In the genomic region with DNA sequence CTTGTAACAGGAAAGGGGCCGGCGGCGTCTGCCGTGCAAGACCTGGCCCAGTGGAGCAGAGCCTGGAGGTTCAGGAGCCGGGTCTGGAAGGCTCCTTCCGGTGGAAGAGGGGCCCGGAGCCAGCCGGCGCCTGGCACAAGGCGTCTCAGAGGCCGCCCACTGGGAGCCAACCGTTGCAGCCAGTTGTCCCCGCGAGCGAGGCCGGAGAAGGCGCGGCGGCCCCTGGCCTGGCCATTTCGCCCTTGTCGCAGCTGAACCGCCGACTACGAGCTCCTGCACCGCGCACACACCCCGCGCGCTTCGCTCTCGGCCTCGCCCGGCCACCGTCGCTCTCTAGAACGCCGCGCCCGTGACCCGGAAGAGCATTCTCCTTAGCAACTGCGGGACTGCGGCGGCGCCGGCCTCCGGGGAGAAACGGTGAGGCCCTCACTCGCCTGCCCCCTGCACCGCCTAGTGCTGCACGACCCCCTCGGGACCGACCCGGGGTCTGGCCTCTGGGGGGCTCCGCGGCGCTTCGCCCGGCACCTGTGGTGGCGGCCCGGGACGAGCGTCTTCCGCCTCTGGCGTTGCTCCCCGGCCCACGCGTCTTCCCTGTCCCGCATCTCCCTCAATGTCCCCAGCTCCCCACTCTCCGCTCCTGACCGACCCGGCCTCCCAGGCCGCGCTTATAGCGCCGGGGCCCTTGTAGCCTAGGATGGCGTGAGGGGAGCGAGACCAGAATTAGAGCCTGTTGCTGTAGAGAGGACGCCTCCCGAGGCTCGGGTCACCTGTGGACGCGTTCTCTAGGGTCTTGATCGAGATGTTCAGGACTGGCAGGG, we compare ENCODE assay signal across 1 cellular context.
TF ChIP-seq lines count a peak whose summit lies in the region.

A gene with protein sequence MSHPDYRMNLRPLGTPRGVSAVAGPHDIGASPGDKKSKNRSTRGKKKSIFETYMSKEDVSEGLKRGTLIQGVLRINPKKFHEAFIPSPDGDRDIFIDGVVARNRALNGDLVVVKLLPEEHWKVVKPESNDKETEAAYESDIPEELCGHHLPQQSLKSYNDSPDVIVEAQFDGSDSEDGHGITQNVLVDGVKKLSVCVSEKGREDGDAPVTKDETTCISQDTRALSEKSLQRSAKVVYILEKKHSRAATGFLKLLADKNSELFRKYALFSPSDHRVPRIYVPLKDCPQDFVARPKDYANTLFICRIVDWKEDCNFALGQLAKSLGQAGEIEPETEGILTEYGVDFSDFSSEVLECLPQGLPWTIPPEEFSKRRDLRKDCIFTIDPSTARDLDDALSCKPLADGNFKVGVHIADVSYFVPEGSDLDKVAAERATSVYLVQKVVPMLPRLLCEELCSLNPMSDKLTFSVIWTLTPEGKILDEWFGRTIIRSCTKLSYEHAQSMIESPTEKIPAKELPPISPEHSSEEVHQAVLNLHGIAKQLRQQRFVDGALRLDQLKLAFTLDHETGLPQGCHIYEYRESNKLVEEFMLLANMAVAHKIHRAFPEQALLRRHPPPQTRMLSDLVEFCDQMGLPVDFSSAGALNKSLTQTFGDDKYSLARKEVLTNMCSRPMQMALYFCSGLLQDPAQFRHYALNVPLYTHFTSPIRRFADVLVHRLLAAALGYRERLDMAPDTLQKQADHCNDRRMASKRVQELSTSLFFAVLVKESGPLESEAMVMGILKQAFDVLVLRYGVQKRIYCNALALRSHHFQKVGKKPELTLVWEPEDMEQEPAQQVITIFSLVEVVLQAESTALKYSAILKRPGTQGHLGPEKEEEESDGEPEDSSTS (plus strand): TSS at position 365 of the 818 bp plus-strand sequence. CDS start 53,215 bp downstream, outside the sequence.

TF ChIP-seq in WTC11, 78 proteins besides CTCF, POLR2A, EP300 and RAD21 (continued from another document):
- TF ChIP-seq, protein P1, sequence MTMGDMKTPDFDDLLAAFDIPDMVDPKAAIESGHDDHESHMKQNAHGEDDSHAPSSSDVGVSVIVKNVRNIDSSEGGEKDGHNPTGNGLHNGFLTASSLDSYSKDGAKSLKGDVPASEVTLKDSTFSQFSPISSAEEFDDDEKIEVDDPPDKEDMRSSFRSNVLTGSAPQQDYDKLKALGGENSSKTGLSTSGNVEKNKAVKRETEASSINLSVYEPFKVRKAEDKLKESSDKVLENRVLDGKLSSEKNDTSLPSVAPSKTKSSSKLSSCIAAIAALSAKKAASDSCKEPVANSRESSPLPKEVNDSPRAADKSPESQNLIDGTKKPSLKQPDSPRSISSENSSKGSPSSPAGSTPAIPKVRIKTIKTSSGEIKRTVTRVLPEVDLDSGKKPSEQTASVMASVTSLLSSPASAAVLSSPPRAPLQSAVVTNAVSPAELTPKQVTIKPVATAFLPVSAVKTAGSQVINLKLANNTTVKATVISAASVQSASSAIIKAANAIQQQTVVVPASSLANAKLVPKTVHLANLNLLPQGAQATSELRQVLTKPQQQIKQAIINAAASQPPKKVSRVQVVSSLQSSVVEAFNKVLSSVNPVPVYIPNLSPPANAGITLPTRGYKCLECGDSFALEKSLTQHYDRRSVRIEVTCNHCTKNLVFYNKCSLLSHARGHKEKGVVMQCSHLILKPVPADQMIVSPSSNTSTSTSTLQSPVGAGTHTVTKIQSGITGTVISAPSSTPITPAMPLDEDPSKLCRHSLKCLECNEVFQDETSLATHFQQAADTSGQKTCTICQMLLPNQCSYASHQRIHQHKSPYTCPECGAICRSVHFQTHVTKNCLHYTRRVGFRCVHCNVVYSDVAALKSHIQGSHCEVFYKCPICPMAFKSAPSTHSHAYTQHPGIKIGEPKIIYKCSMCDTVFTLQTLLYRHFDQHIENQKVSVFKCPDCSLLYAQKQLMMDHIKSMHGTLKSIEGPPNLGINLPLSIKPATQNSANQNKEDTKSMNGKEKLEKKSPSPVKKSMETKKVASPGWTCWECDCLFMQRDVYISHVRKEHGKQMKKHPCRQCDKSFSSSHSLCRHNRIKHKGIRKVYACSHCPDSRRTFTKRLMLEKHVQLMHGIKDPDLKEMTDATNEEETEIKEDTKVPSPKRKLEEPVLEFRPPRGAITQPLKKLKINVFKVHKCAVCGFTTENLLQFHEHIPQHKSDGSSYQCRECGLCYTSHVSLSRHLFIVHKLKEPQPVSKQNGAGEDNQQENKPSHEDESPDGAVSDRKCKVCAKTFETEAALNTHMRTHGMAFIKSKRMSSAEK (CRISPR knock-in tag; IDR thresholded peaks at IDR 0.05; ENCODE audit: borderline replicate concordance): no peak
- TF ChIP-seq, protein P2, sequence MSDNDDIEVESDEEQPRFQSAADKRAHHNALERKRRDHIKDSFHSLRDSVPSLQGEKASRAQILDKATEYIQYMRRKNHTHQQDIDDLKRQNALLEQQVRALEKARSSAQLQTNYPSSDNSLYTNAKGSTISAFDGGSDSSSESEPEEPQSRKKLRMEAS (CRISPR knock-in tag; IDR thresholded peaks at IDR 0.05): peak; percentile 88
- peak; percentile 83; the same call in 1 of the 2 replicates for TF ChIP-seq FOXK1 (CRISPR knock-in tag; IDR thresholded peaks at IDR 0.05)
- TF ChIP-seq TCF7 (CRISPR knock-in tag; IDR thresholded peaks at IDR 0.05; ENCODE audit: low read depth): no peak
- no peak for TF ChIP-seq JAZF1 (CRISPR knock-in tag; IDR thresholded peaks at IDR 0.05)
- peak; percentile 96 for TF ChIP-seq NR2C2 (CRISPR knock-in tag; IDR thresholded peaks at IDR 0.05)
- no peak for TF ChIP-seq ZNF219 (CRISPR knock-in tag; IDR thresholded peaks at IDR 0.05; ENCODE audit: borderline replicate concordance)
- 0 out of 2 replicates have a peak, but pooled peaks have one; percentile 24 for TF ChIP-seq ZNF423 (CRISPR knock-in tag; IDR thresholded peaks at IDR 0.05)
- TF ChIP-seq ESRRA (CRISPR knock-in tag; IDR thresholded peaks at IDR 0.05; ENCODE audit: borderline replicate concordance): no peak
- TF ChIP-seq CBFB (CRISPR knock-in tag; IDR thresholded peaks at IDR 0.05; ENCODE audit: low read depth): no peak
- TF ChIP-seq, protein P3, sequence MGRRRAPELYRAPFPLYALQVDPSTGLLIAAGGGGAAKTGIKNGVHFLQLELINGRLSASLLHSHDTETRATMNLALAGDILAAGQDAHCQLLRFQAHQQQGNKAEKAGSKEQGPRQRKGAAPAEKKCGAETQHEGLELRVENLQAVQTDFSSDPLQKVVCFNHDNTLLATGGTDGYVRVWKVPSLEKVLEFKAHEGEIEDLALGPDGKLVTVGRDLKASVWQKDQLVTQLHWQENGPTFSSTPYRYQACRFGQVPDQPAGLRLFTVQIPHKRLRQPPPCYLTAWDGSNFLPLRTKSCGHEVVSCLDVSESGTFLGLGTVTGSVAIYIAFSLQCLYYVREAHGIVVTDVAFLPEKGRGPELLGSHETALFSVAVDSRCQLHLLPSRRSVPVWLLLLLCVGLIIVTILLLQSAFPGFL (CRISPR knock-in tag; IDR thresholded peaks at IDR 0.05; ENCODE audit: borderline replicate concordance): no peak
- TF ChIP-seq FOXJ3 (CRISPR knock-in tag; IDR thresholded peaks at IDR 0.05; ENCODE audit: borderline replicate concordance): no peak
- TF ChIP-seq, protein P4, sequence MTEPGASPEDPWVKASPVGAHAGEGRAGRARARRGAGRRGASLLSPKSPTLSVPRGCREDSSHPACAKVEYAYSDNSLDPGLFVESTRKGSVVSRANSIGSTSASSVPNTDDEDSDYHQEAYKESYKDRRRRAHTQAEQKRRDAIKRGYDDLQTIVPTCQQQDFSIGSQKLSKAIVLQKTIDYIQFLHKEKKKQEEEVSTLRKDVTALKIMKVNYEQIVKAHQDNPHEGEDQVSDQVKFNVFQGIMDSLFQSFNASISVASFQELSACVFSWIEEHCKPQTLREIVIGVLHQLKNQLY (CRISPR knock-in tag; IDR thresholded peaks at IDR 0.05): no peak
- TF ChIP-seq MYBL2 (CRISPR knock-in tag; IDR thresholded peaks at IDR 0.05): peak; percentile 81; the same call in 1 of the 2 replicates
- TF ChIP-seq, protein P5, sequence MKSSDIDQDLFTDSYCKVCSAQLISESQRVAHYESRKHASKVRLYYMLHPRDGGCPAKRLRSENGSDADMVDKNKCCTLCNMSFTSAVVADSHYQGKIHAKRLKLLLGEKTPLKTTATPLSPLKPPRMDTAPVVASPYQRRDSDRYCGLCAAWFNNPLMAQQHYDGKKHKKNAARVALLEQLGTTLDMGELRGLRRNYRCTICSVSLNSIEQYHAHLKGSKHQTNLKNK (CRISPR knock-in tag; IDR thresholded peaks at IDR 0.05): no peak
- TF ChIP-seq ZNF232 (CRISPR knock-in tag; IDR thresholded peaks at IDR 0.05): 0 out of 2 replicates have a peak, but pooled peaks have one; percentile 18
- TF ChIP-seq, protein P6, sequence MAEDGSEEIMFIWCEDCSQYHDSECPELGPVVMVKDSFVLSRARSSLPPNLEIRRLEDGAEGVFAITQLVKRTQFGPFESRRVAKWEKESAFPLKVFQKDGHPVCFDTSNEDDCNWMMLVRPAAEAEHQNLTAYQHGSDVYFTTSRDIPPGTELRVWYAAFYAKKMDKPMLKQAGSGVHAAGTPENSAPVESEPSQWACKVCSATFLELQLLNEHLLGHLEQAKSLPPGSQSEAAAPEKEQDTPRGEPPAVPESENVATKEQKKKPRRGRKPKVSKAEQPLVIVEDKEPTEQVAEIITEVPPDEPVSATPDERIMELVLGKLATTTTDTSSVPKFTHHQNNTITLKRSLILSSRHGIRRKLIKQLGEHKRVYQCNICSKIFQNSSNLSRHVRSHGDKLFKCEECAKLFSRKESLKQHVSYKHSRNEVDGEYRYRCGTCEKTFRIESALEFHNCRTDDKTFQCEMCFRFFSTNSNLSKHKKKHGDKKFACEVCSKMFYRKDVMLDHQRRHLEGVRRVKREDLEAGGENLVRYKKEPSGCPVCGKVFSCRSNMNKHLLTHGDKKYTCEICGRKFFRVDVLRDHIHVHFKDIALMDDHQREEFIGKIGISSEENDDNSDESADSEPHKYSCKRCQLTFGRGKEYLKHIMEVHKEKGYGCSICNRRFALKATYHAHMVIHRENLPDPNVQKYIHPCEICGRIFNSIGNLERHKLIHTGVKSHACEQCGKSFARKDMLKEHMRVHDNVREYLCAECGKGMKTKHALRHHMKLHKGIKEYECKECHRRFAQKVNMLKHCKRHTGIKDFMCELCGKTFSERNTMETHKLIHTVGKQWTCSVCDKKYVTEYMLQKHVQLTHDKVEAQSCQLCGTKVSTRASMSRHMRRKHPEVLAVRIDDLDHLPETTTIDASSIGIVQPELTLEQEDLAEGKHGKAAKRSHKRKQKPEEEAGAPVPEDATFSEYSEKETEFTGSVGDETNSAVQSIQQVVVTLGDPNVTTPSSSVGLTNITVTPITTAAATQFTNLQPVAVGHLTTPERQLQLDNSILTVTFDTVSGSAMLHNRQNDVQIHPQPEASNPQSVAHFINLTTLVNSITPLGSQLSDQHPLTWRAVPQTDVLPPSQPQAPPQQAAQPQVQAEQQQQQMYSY (CRISPR knock-in tag; IDR thresholded peaks at IDR 0.05): peak; percentile 80
- no peak for TF ChIP-seq SMAD4 (CRISPR knock-in tag; IDR thresholded peaks at IDR 0.05)
- TF ChIP-seq, protein P7, sequence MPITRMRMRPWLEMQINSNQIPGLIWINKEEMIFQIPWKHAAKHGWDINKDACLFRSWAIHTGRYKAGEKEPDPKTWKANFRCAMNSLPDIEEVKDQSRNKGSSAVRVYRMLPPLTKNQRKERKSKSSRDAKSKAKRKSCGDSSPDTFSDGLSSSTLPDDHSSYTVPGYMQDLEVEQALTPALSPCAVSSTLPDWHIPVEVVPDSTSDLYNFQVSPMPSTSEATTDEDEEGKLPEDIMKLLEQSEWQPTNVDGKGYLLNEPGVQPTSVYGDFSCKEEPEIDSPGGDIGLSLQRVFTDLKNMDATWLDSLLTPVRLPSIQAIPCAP (CRISPR knock-in tag; IDR thresholded peaks at IDR 0.05): peak; percentile 68; the same call in 1 of the 2 replicates
- TF ChIP-seq NFATC4 (CRISPR knock-in tag; IDR thresholded peaks at IDR 0.05): no peak
- 0 out of 2 replicates have a peak, but pooled peaks have one; percentile 12 for TF ChIP-seq ATF1 (CRISPR knock-in tag; IDR thresholded peaks at IDR 0.05)
- TF ChIP-seq, protein P8, sequence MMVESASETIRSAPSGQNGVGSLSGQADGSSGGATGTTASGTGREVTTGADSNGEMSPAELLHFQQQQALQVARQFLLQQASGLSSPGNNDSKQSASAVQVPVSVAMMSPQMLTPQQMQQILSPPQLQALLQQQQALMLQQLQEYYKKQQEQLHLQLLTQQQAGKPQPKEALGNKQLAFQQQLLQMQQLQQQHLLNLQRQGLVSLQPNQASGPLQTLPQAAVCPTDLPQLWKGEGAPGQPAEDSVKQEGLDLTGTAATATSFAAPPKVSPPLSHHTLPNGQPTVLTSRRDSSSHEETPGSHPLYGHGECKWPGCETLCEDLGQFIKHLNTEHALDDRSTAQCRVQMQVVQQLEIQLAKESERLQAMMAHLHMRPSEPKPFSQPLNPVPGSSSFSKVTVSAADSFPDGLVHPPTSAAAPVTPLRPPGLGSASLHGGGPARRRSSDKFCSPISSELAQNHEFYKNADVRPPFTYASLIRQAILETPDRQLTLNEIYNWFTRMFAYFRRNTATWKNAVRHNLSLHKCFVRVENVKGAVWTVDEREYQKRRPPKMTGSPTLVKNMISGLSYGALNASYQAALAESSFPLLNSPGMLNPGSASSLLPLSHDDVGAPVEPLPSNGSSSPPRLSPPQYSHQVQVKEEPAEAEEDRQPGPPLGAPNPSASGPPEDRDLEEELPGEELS (CRISPR knock-in tag; IDR thresholded peaks at IDR 0.05): peak; percentile 79
- TF ChIP-seq GTF2I (CRISPR knock-in tag; conservative IDR thresholded peaks at IDR 0.05): no peak
- 0 out of 2 replicates have a peak, but pooled peaks have one; percentile 36 for TF ChIP-seq JUN (CRISPR knock-in tag; IDR thresholded peaks at IDR 0.05)
- no peak for TF ChIP-seq IRF2 (CRISPR knock-in tag; IDR thresholded peaks at IDR 0.05; ENCODE audit: borderline replicate concordance, low read depth)
